Comparison of ENCODE assay signal across 8 cellular contexts in genomic region chr1:20731057-20731991, GRCh38. TPM values are rescaled to one million over a fixed set of nuclear protein-coding genes. Genes with fewer than 3 reads are reported as not detected.
DNase-seq lines count a peak whose midpoint lies in the region; ATAC-seq and TF ChIP-seq lines count a peak whose summit lies in the region.

No MANE protein-coding gene starts in this region.

- H3K4me1 ChIP-seq in A673 (ENCODE audit: insufficient read depth, low read length, poor library complexity, severe bottlenecking) (peaks cover 12% of the 10 kb centered on the region), smooth muscle cell (ENCODE audit: low read depth) (no peaks in the 10 kb centered on the region)

- peak overlapping the region; percentile 90 for H3K4me3 Mint-ChIP-seq in T-helper 17 cell

- peaks cover 18% of the 10 kb centered on the region for H3K4me1 Mint-ChIP-seq in T-helper 17 cell

- ATAC-seq in GM18867 (IDR thresholded peaks at IDR 0.05; ENCODE audit: unreplicated experiment) (peak; percentile 11), T-helper 17 cell (peak; percentile 20), GM18511 (IDR thresholded peaks at IDR 0.05; ENCODE audit: unreplicated experiment) (no peak)

- H3K4me3 ChIP-seq in A673 (ENCODE audit: low read depth, low read length, poor library complexity, severe bottlenecking) (peak overlapping the region; percentile 47), smooth muscle cell (peak overlapping the region; percentile 53)

- H3K36me3 Mint-ChIP-seq in T-helper 17 cell (ENCODE audit: low read depth): peaks cover 4% of the 10 kb centered on the region

- H3K4me2 ChIP-seq in smooth muscle cell: peak overlapping the region; percentile 92

- CTCF ChIA-PET in A673 (lab: Charles Lee): interaction anchor here (0.6 to 1.0 kb wide), 2 partner anchors 34 to 464 kb away, joined by 3 read pairs; no protein-coding TSS in a partner anchor

- intact Hi-C loops in A673 (cut with micrococcal nuclease; ENCODE audit: unreplicated experiment): no loop called here

- H3K27me3 ChIP-seq in A673 (replicated peaks; ENCODE audit: insufficient read depth, low read depth, low read length, poor library complexity): peaks cover 5% of the 10 kb centered on the region
- peaks cover 32% of the 10 kb centered on the region for H3K27me3 ChIP-seq in smooth muscle cell (ENCODE audit: low read depth)

- TF ChIP-seq CTCF in A673 (conservative IDR thresholded peaks at IDR 0.05; ENCODE audit: low read depth, low read length) (no peak), smooth muscle cell (IDR thresholded peaks at IDR 0.05; ENCODE audit: borderline replicate concordance, insufficient read depth, poor library complexity, severe bottlenecking) (no peak)

- no peak for DNase-seq in A673 (ENCODE audit: low spot score)
- DNase-seq in T-helper 17 cell: no peak
- peak; percentile 10 for DNase-seq in glomerular visceral epithelial cell (ENCODE audit: extremely low spot score)
- no peak for DNase-seq in smooth muscle cell (lab: John Stamatoyannopoulos, UW; ENCODE audit: unreplicated experiment)
- no peak for DNase-seq in SKM-1 (lab: John Stamatoyannopoulos, UW; ENCODE audit: unreplicated experiment)
- DNase-seq in SK-N-DZ (ENCODE audit: low spot score): no peak

- H3K79me2 ChIP-seq in smooth muscle cell (ENCODE audit: low read depth): no peaks in the 10 kb centered on the region

- peaks cover 10% of the 10 kb centered on the region for H3K27me3 Mint-ChIP-seq in T-helper 17 cell

- no peak overlapping the region for H3K9ac ChIP-seq in smooth muscle cell (ENCODE audit: low read depth)

- H3K36me3 ChIP-seq in A673 (ENCODE audit: insufficient read depth, low read length, poor library complexity, severe bottlenecking) (no peaks in the 10 kb centered on the region), smooth muscle cell (ENCODE audit: low read depth) (no peaks in the 10 kb centered on the region)

- H3K27ac Mint-ChIP-seq in T-helper 17 cell: no peak overlapping the region

- BruUV-seq in A673 (replicated peaks; lab: Mats Ljungman, UMichigan): no TSS peak

- H4K20me1 ChIP-seq in smooth muscle cell (ENCODE audit: low read depth): no peaks in the 10 kb centered on the region

- H3K9me3 ChIP-seq in A673 (ENCODE audit: low read depth, low read length, poor library complexity, severe bottlenecking): no peaks in the 10 kb centered on the region
- no peaks in the 10 kb centered on the region for H3K9me3 ChIP-seq in T-helper 17 cell (ENCODE audit: control insufficient read depth, low read length, poor library complexity, severe bottlenecking)
- H3K9me3 ChIP-seq in smooth muscle cell (replicated peaks; ENCODE audit: low read depth): no peaks in the 10 kb centered on the region

- POLR2A ChIA-PET in A673 (lab: Charles Lee; ENCODE audit: low non-redundant PET): interaction anchor here (0.6 kb wide), 1 partner anchor 55 kb away, joined by 3 read pairs; no protein-coding TSS in a partner anchor

- H2AFZ ChIP-seq in smooth muscle cell (ENCODE audit: low read depth): no peak overlapping the region

- peaks cover 9% of the 10 kb centered on the region for H3F3A ChIP-seq in smooth muscle cell (ENCODE audit: low read depth)

- 38% methylated on average over 29 of the region's 62 CpGs for WGBS in smooth muscle cell (ENCODE audit: low lambda C conversion rate)

- H3K27ac ChIP-seq in A673 (ENCODE audit: low read depth, low read length, poor library complexity, severe bottlenecking) (no peak overlapping the region), smooth muscle cell (ENCODE audit: low read depth) (no peak overlapping the region)

RNA-seq across cellular contexts. Expression of gene SH2D5, which starts 1.2 kb away (rescaled TPM):
- total RNA-seq in A673 (2021): 1.1 and 1.9 TPM in 2 replicates
- total RNA-seq in T-helper 17 cell: not detected
- 0.18 and 0.63 TPM in 2 replicates for total RNA-seq in smooth muscle cell
- polyA plus RNA-seq in smooth muscle cell: 0.82 TPM in 1 of 2 replicates, not detected in the other
- polyA plus RNA-seq in SK-N-DZ (2014; cell fraction: cytosol; rRNA removed): 13.2 and 13.9 TPM in 2 replicates
- polyA plus RNA-seq in SK-N-DZ (2014; cell fraction: nucleus; rRNA removed): 54.1 and 58.3 TPM in 2 replicates

RNA-seq across cellular contexts. Expression of gene KIF17, which starts 13.5 kb away (rescaled TPM):
- total RNA-seq in A673 (2021): 0.28 and 0.71 TPM in 2 replicates
- total RNA-seq in T-helper 17 cell: under 1 TPM in 1 of 2 donors, not detected in 1; 0.42 TPM
- total RNA-seq in smooth muscle cell: 0.13 and 0.99 TPM in 2 replicates
- polyA plus RNA-seq in smooth muscle cell: 1.9 and 2.2 TPM in 2 replicates
- 2.3 and 3.8 TPM in 2 replicates for polyA plus RNA-seq in SK-N-DZ (2014; cell fraction: cytosol; rRNA removed)
- polyA plus RNA-seq in SK-N-DZ (2014; cell fraction: nucleus; rRNA removed): 6.4 and 8.6 TPM in 2 replicates

RNA-seq across cellular contexts. Expression of gene HP1BP3, which starts 55.8 kb away (rescaled TPM):
- 334 and 337 TPM in 2 replicates for total RNA-seq in A673 (2021)
- total RNA-seq in T-helper 17 cell: 100 to 1,000 TPM; 210 to 230 TPM
- 110 and 119 TPM in 2 replicates for total RNA-seq in smooth muscle cell
- 77.9 and 86.0 TPM in 2 replicates for polyA plus RNA-seq in smooth muscle cell
- 233 and 238 TPM in 2 replicates for polyA plus RNA-seq in SK-N-DZ (2014; cell fraction: cytosol; rRNA removed)
- polyA plus RNA-seq in SK-N-DZ (2014; cell fraction: nucleus; rRNA removed): 219 and 294 TPM in 2 replicates
